ENCODE assay signal across 24 cellular contexts in the genomic region with DNA sequence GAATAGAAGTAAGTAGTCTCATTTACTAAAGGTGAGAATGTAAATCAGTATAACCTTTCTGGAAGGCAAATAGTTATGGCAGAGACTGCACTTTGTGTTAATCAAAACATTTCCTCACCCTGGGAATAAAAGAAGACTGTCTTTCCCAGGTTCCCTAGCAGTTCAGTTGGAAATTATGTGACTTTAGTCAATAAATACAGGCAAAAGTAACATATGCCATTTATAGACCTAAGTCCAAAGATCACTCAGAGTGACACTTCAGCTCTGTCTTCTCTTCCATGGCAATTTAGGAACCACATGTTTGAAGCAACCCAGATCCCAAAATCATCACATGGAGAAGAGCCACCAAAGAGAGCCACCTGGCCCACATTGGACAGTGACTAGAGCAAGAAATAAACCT.
"Had no signal": no experiment of that assay in that cellular context is flagged by ENCODE, and none has a peak within 500 bp of the region (broad histone marks: within the 10 kb centered on the region; RNA-seq: fewer than 3 reads in every experiment).

No MANE protein-coding gene starts in this region.

- H3K4me3 ChIP-seq: colonic mucosa, coronary artery, dorsolateral prefrontal cortex, esophagus muscularis mucosa, esophagus squamous epithelium, gastrocnemius medialis, gastroesophageal sphincter, heart left ventricle, heart right ventricle had no signal

- H3K4me3 Mint-ChIP-seq: dendritic cell treated with granulocyte-macrophage colony-stimulating factor and Interleukin-4, amounts not matched to agents 40 ng/mL and 50 ng/mL, for 4 days; effector memory CD8-positive, alpha-beta T cell; endodermal cell had no signal

- H3K4me1 Mint-ChIP-seq: endodermal cell had no signal

- H3K9me3 ChIP-seq: colonic mucosa, esophagus muscularis mucosa, esophagus squamous epithelium, gastrocnemius medialis, gastroesophageal sphincter, heart left ventricle, heart right ventricle had no signal

- ATAC-seq: effector memory CD8-positive, alpha-beta T cell; esophagus mucosa; foreskin keratinocyte; gastrocnemius medialis; gastroesophageal sphincter; heart left ventricle; heart right ventricle had no signal

- H3K9me3 Mint-ChIP-seq: dendritic cell treated with granulocyte-macrophage colony-stimulating factor and Interleukin-4, amounts not matched to agents 40 ng/mL and 50 ng/mL, for 4 days; effector memory CD8-positive, alpha-beta T cell; endodermal cell had no signal

- H3K27ac Mint-ChIP-seq: dendritic cell treated with granulocyte-macrophage colony-stimulating factor and Interleukin-4, amounts not matched to agents 40 ng/mL and 50 ng/mL, for 4 days; effector memory CD8-positive, alpha-beta T cell; endodermal cell had no signal

- H3K36me3 ChIP-seq: colonic mucosa, esophagus muscularis mucosa, esophagus squamous epithelium, gastrocnemius medialis, gastroesophageal sphincter, heart left ventricle, heart right ventricle had no signal

- DNase-seq: colonic mucosa; cortex of kidney; dermis blood vessel endothelial cell; dorsolateral prefrontal cortex; effector CD4-positive, alpha-beta T cell; effector CD8-positive, alpha-beta T cell; effector memory CD4-positive, alpha-beta T cell; effector memory CD8-positive, alpha-beta T cell; endodermal cell; erythroblast; esophagus squamous epithelium; foreskin fibroblast; foreskin keratinocyte; foreskin melanocyte; gastrocnemius medialis; glutamatergic neuron; head of caudate nucleus; heart left ventricle; heart right ventricle had no signal

- H3K4me1 ChIP-seq: colonic mucosa, esophagus muscularis mucosa, esophagus squamous epithelium, foreskin keratinocyte, gastrocnemius medialis, gastroesophageal sphincter, heart left ventricle, heart right ventricle had no signal
